19 cellular contexts compared by ENCODE assay signal in the genomic region with DNA sequence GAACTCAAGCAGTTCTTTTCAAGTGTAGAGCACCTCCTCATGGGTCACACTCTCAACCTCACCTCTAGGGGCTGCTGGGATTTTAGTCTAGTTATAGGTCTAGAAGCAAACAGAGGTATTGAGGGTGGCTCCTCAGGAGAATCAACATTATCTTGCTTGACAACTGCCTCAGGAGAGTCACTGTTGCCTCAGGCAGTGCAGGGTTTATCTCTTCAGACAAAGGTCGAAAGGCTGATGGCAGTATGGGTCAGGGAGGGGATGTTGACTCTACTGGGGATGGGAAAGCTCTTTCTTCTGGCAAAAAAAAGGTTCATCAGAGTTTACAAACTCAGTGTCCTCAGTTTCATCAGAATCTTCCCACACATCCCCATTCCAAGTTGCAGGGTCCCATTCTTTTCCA. TPM values are rescaled to one million over a fixed set of nuclear protein-coding genes. Genes with fewer than 3 reads are reported as not detected.
DNase-seq lines count a peak whose midpoint lies in the region; ATAC-seq, FAIRE-seq and TF ChIP-seq lines count a peak whose summit lies in the region.
"Had no signal": no experiment of that assay in that cellular context is flagged by ENCODE, and none has a peak within 500 bp of the region (broad histone marks: within the 10 kb centered on the region; RNA-seq: fewer than 3 reads in every experiment).

No MANE protein-coding gene starts in this region.

- H3K9me3 ChIP-seq in Caco-2 (no peaks in the 10 kb centered on the region), small intestine (ENCODE audit: control insufficient read depth, low read depth) (peaks cover 2% of the 10 kb centered on the region)

- WGBS in small intestine, 3 donors, result 26 to 65% (median 29%) methylated on average over 1 of the region's 1 CpG

- H3K4me3 ChIP-seq in Caco-2 (ENCODE audit: low read depth, low read length) (no peak overlapping the region), small intestine (ENCODE audit: low read depth in 1 of 2, low read length in 2 of 2) (no peak overlapping the region)
- H3K4me3 ChIP-seq: GM12878, GM23248 had no signal

- H3K36me3 ChIP-seq in Caco-2 (ENCODE audit: control insufficient read depth, insufficient read depth, low read length) (no peaks in the 10 kb centered on the region), small intestine (ENCODE audit: control insufficient read depth in 2 of 2, insufficient read depth in 2 of 2, low read length in 2 of 2) (no peaks in the 10 kb centered on the region)

- H3K36me3 Mint-ChIP-seq in Caco-2 (ENCODE audit: insufficient read depth, unreplicated experiment), result no peaks in the 10 kb centered on the region
- H3K36me3 Mint-ChIP-seq: CD4-positive, alpha-beta memory T cell had no signal

- BruUV-seq in Caco-2 (replicated peaks; lab: Mats Ljungman, UMichigan), result no TSS peak

- no peaks in the 10 kb centered on the region for H3K27me3 ChIP-seq in Caco-2 (replicated peaks; ENCODE audit: control insufficient read depth, insufficient read depth, low read length)
- H3K27me3 ChIP-seq in small intestine (ENCODE audit: control insufficient read depth in 2 of 2, insufficient read depth in 2 of 2, low read length in 2 of 2), result no peaks in the 10 kb centered on the region

- H3K4me3 Mint-ChIP-seq in Caco-2 (ENCODE audit: unreplicated experiment), result no peak overlapping the region
- H3K4me3 Mint-ChIP-seq: CD4-positive, alpha-beta memory T cell had no signal

- no peak overlapping the region for H3K27ac ChIP-seq in small intestine (ENCODE audit: low read depth in 1 of 2, low read length in 1 of 2)
- H3K27ac ChIP-seq: GM23248 had no signal

- peak in 1 of 2 experiments; percentile 3 for TF ChIP-seq CTCF in Caco-2 (IDR thresholded peaks at IDR 0.05; ENCODE audit: insufficient read depth in 1 of 2, low read depth in 1 of 2, low read length in 1 of 2, severe bottlenecking in 1 of 2, unreplicated experiment in 1 of 2)

- no peaks in the 10 kb centered on the region for H3K27me3 Mint-ChIP-seq in Caco-2 (ENCODE audit: insufficient read depth, unreplicated experiment)

- no peak overlapping the region for H3K27ac Mint-ChIP-seq in Caco-2 (ENCODE audit: unreplicated experiment)
- H3K27ac Mint-ChIP-seq: CD4-positive, alpha-beta memory T cell had no signal

- DNase-seq in Caco-2 (peak; percentile 67 to 70), ELF-1 (ENCODE audit: low read depth, low spot score) (peak; percentile 39), islet precursor cell (peak; percentile 60), small intestine (peak; percentile 29), mesenteric fat pad (ENCODE audit: low spot score) (no peak)
- DNase-seq in stimulated activated CD4-positive, alpha-beta T cell treated with anti-CD3 and anti-CD28 coated beads, Interleukin-2, amount 100 ng/mL, for 48 hours, result no peak
- DNase-seq: C1 segment of cervical spinal cord; CD4-positive, alpha-beta memory T cell; COR-L47; DMS153; DND-41; GDM1; GM23248; H7; HCEC 1CT had no signal

- POLR2A ChIA-PET in Caco-2 (lab: Charles Lee), result no interaction called here

- H3K4me1 ChIP-seq in Caco-2, result peaks cover 17% of the 10 kb centered on the region
- H3K4me1 ChIP-seq in small intestine (ENCODE audit: control insufficient read depth in 2 of 2, insufficient read depth in 1 of 2, low read depth in 1 of 2, low read length in 1 of 2), result no peaks in the 10 kb centered on the region

- intact Hi-C loops in Caco-2 (cut with micrococcal nuclease; ENCODE audit: unreplicated experiment), result loop anchor here (1.0 kb wide), 3 partner anchors 8 to 72 kb away; no protein-coding TSS in a partner anchor

- peaks cover 13% of the 10 kb centered on the region for H3K4me1 Mint-ChIP-seq in Caco-2 (ENCODE audit: low read depth, unreplicated experiment)
- H3K4me1 Mint-ChIP-seq: CD4-positive, alpha-beta memory T cell had no signal

- ATAC-seq in GM21447 (IDR thresholded peaks at IDR 0.05; ENCODE audit: unreplicated experiment), result no peak
- ATAC-seq: GM12878 had no signal

- FAIRE-seq in small intestine (lab: Jason Lieb, UNC), result no peak
- FAIRE-seq: GM12878, GM18507, H1 had no signal

- H3K9me3 Mint-ChIP-seq in Caco-2 (ENCODE audit: unreplicated experiment), result no peaks in the 10 kb centered on the region

- CTCF ChIA-PET in Caco-2 (lab: Charles Lee), result interaction anchor here (1.2 kb wide), 1 partner anchor 73 kb away, joined by 4 read pairs; no protein-coding TSS in a partner anchor

RNA-seq across cellular contexts. Expression of a gene that starts 23.9 kb away (rescaled TPM):
- total RNA-seq in Caco-2 (2022) (10.0 and 10.4 TPM in 2 replicates), mesenteric fat pad (19.7 TPM)
- polyA plus RNA-seq in small intestine, result 1 to 10 TPM in 2 of 3 donors, under 1 TPM in 1; 0.45 to 6.2 (median 4.9) TPM
- polyA plus RNA-seq: CD4-positive, alpha-beta memory T cell had no signal

Comparison
In these comparisons a context has a peak if more than half of its experiments do, and no peak if none do; other contexts are left out.
1. DNase-seq: peak in Caco-2 (2 of 2), ELF-1 (single experiment), islet precursor cell (single experiment) and small intestine (single experiment); none in mesenteric fat pad (single experiment) and stimulated activated CD4-positive, alpha-beta T cell treated with anti-CD3 and anti-CD28 coated beads, Interleukin-2, amount 100 ng/mL, for 48 hours (0 of 2).